ENCODE assay signal across 10 cellular contexts in genomic region chr10:60139798-60140566, GRCh38.
DNase-seq lines count a peak whose midpoint lies in the region; ATAC-seq, FAIRE-seq and TF ChIP-seq lines count a peak whose summit lies in the region.
"Had no signal": no experiment of that assay in that cellular context is flagged by ENCODE, and none has a peak within 500 bp of the region (broad histone marks: within the 10 kb centered on the region; RNA-seq: fewer than 3 reads in every experiment).

No MANE protein-coding gene starts in this region.

- ATAC-seq in GM18868 (IDR thresholded peaks at IDR 0.05; ENCODE audit: unreplicated experiment), result no peak

- H3K4me2 ChIP-seq in astrocyte (ENCODE audit: low read length), result peak overlapping the region; percentile 78

- peaks cover 19% of the 10 kb centered on the region for H3K4me1 ChIP-seq in astrocyte (ENCODE audit: insufficient read depth, low read length)
- peaks cover 21% of the 10 kb centered on the region for H3K4me1 ChIP-seq in iPS-20b (ENCODE audit: insufficient read depth, low read length)
- H3K4me1 ChIP-seq in subcutaneous abdominal adipose tissue (ENCODE audit: control insufficient read depth in 5 of 5, insufficient read depth in 5 of 5, low read length in 5 of 5), result peaks cover 0 to 27% (median 24%) of the 10 kb centered on the region in 5 donors

- H3K9me3 Mint-ChIP-seq in astrocyte (ENCODE audit: unreplicated experiment), result no peaks in the 10 kb centered on the region
- H3K9me3 Mint-ChIP-seq: activated CD4-positive, alpha-beta memory T cell treated with anti-CD3 and anti-CD28 coated beads, Interleukin-2, amount 10 ng/mL, durations not matched to agents 7 days and 5 days had no signal

- no peak overlapping the region for H3K4me3 Mint-ChIP-seq in astrocyte (ENCODE audit: unreplicated experiment)
- H3K4me3 Mint-ChIP-seq: activated CD4-positive, alpha-beta memory T cell treated with anti-CD3 and anti-CD28 coated beads, Interleukin-2, amount 10 ng/mL, durations not matched to agents 7 days and 5 days had no signal

- peak overlapping the region; percentile 13 for H2AFZ ChIP-seq in astrocyte (ENCODE audit: low read depth, low read length)

- no peaks in the 10 kb centered on the region for H3K36me3 ChIP-seq in astrocyte (ENCODE audit: insufficient read depth, low read length)
- H3K36me3 ChIP-seq in iPS-20b (ENCODE audit: insufficient read depth, low read depth, low read length), result peaks cover 9% of the 10 kb centered on the region; the same call in 1 of the 2 replicates
- no peaks in the 10 kb centered on the region for H3K36me3 ChIP-seq in subcutaneous abdominal adipose tissue (ENCODE audit: control insufficient read depth in 5 of 5, insufficient read depth in 5 of 5, low read length in 5 of 5)

- DNase-seq in NCI-H526 (lab: John Stamatoyannopoulos, UW), result peak; percentile 19 to 39
- DNase-seq in NCI-H526 treated with DMSO at 0.1 percent for 48 hours (lab: John Stamatoyannopoulos, UW), result no peak
- DNase-seq in astrocyte (ENCODE audit: low read depth), result peak; percentile 81
- no peak for DNase-seq in NCI-H345 treated with DMSO at 0.1 percent for 48 hours (lab: John Stamatoyannopoulos, UW; ENCODE audit: unreplicated experiment)
- no peak for DNase-seq in NCI-H2196 treated with DMSO at 0.1 percent for 48 hours (lab: John Stamatoyannopoulos, UW; ENCODE audit: unreplicated experiment)
- DNase-seq: activated CD4-positive, alpha-beta memory T cell treated with anti-CD3 and anti-CD28 coated beads, Interleukin-2, amount 10 ng/mL, durations not matched to agents 7 days and 5 days; AML-193 had no signal

- no peaks in the 10 kb centered on the region for H4K20me1 ChIP-seq in astrocyte (ENCODE audit: insufficient read depth, low read length)

- no peaks in the 10 kb centered on the region for H3K36me3 Mint-ChIP-seq in astrocyte (ENCODE audit: low read depth, unreplicated experiment)

- no peaks in the 10 kb centered on the region for H3K27me3 ChIP-seq in astrocyte (ENCODE audit: insufficient read depth, low read length)
- no peaks in the 10 kb centered on the region for H3K27me3 ChIP-seq in iPS-20b (ENCODE audit: insufficient read depth, low read length)
- H3K27me3 ChIP-seq in subcutaneous abdominal adipose tissue (ENCODE audit: control insufficient read depth in 5 of 5, insufficient read depth in 4 of 5, low read length in 5 of 5), result no peaks in the 10 kb centered on the region

- no peaks in the 10 kb centered on the region for H3K27me3 Mint-ChIP-seq in astrocyte (ENCODE audit: low read depth, unreplicated experiment)
- H3K27me3 Mint-ChIP-seq: activated CD4-positive, alpha-beta memory T cell treated with anti-CD3 and anti-CD28 coated beads, Interleukin-2, amount 10 ng/mL, durations not matched to agents 7 days and 5 days had no signal

- H3K4me1 Mint-ChIP-seq in astrocyte (ENCODE audit: low read depth, unreplicated experiment), result peaks cover 2% of the 10 kb centered on the region

- FAIRE-seq in astrocyte (lab: Jason Lieb, UNC), result peak; percentile 73

- no peak overlapping the region for H3K27ac Mint-ChIP-seq in astrocyte (ENCODE audit: unreplicated experiment)
- H3K27ac Mint-ChIP-seq: activated CD4-positive, alpha-beta memory T cell treated with anti-CD3 and anti-CD28 coated beads, Interleukin-2, amount 10 ng/mL, durations not matched to agents 7 days and 5 days had no signal

- H3K9me3 ChIP-seq in astrocyte (ENCODE audit: insufficient read depth, low read depth, low read length), result no peaks in the 10 kb centered on the region
- H3K9me3 ChIP-seq in iPS-20b (ENCODE audit: insufficient read depth, low read depth, low read length), result no peaks in the 10 kb centered on the region
- H3K9me3 ChIP-seq in subcutaneous abdominal adipose tissue (ENCODE audit: control insufficient read depth in 5 of 5, low read length in 5 of 5), result no peaks in the 10 kb centered on the region

- H3K79me2 ChIP-seq in astrocyte (ENCODE audit: insufficient read depth, low read length), result no peaks in the 10 kb centered on the region

- peak overlapping the region; percentile 33 for H3K27ac ChIP-seq in astrocyte (ENCODE audit: low read depth, low read length)
- peak overlapping the region; percentile 44 for H3K27ac ChIP-seq in iPS-20b (ENCODE audit: low read length)
- H3K27ac ChIP-seq in subcutaneous abdominal adipose tissue (ENCODE audit: low read depth, low read length), result peak overlapping the region; percentile 81

- H3K9ac ChIP-seq in astrocyte (ENCODE audit: low read length) (peak overlapping the region; percentile 44), iPS-20b (ENCODE audit: low read depth, low read length) (peak overlapping the region; percentile 88), subcutaneous abdominal adipose tissue (ENCODE audit: low read length in 5 of 5) (peak overlapping the region in 2 of 5 donors; percentile 21 to 64)

- peak overlapping the region; percentile 45 for H3K4me3 ChIP-seq in astrocyte (ENCODE audit: insufficient read depth, low read depth, low read length)
- H3K4me3 ChIP-seq in iPS-20b (ENCODE audit: low read length), result peak overlapping the region; percentile 87
- peak overlapping the region in 4 of 5 donors; percentile 23 to 54 (median 42) for H3K4me3 ChIP-seq in subcutaneous abdominal adipose tissue (ENCODE audit: low read depth in 1 of 5, low read length in 5 of 5)

- TF ChIP-seq CTCF in astrocyte (IDR thresholded peaks at IDR 0.05; ENCODE audit: insufficient read depth, low read depth, low read length), result no peak

Comparison
In these comparisons a context has a peak if more than half of its experiments do, and no peak if none do; other contexts are left out.
1. DNase-seq: peak in NCI-H526 (2 of 2) and astrocyte (single experiment); none in NCI-H526 treated with DMSO at 0.1 percent for 48 hours (single experiment), NCI-H345 treated with DMSO at 0.1 percent for 48 hours (single experiment) and NCI-H2196 treated with DMSO at 0.1 percent for 48 hours (single experiment).
2. Peak in every context shown above with its lines, with median percentiles within 50 percentile points of each other: H3K27ac ChIP-seq and H3K4me3 ChIP-seq.